Comparison of ENCODE assay signal across 28 cellular contexts in the genomic region with DNA sequence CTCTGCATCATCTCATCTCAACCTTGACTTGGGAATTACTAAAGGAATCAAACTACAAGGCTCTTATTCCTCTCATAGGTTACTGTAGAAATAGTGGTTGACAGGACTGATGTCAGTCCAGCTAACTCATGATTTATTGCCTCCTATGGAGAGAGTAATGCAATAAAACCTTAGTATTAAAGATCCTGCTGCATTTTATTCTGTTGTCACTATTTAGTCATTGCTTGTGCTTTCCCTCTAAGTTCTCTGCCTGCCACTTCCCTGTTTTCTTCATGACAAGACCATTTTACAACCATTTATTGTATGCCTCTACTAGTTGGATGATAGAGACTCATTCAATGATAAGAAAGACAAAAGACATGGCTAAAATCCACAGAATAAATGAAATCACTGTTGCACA.
"Had no signal": no experiment of that assay in that cellular context is flagged by ENCODE, and none has a peak within 500 bp of the region (broad histone marks: within the 10 kb centered on the region; RNA-seq: fewer than 3 reads in every experiment).

No MANE protein-coding gene starts in this region.

- H3K27me3 ChIP-seq: colonic mucosa, dorsolateral prefrontal cortex, esophagus muscularis mucosa, esophagus squamous epithelium, foreskin keratinocyte, gastrocnemius medialis, gastroesophageal sphincter, heart left ventricle, heart right ventricle had no signal

- H3K9me3 ChIP-seq: colonic mucosa, esophagus muscularis mucosa, esophagus squamous epithelium, gastrocnemius medialis, gastroesophageal sphincter, heart left ventricle, heart right ventricle had no signal

- ATAC-seq: effector memory CD8-positive, alpha-beta T cell; esophagus mucosa; foreskin keratinocyte; gastrocnemius medialis; gastroesophageal sphincter; heart left ventricle; heart right ventricle had no signal

- H3K27ac ChIP-seq: colonic mucosa, coronary artery, dorsolateral prefrontal cortex, epithelial cell of prostate, esophagus muscularis mucosa, esophagus squamous epithelium, foreskin keratinocyte, gastrocnemius medialis, gastroesophageal sphincter, heart left ventricle, heart right ventricle had no signal

- DNase-seq: colonic mucosa; cortex of kidney; dermis blood vessel endothelial cell; dorsolateral prefrontal cortex; effector CD4-positive, alpha-beta T cell; effector CD8-positive, alpha-beta T cell; effector memory CD4-positive, alpha-beta T cell; effector memory CD8-positive, alpha-beta T cell; endodermal cell; erythroblast; esophagus squamous epithelium; foreskin fibroblast; foreskin keratinocyte; foreskin melanocyte; gastrocnemius medialis; glutamatergic neuron; head of caudate nucleus; heart left ventricle; heart right ventricle had no signal

- H3K4me3 ChIP-seq: colonic mucosa, coronary artery, dorsolateral prefrontal cortex, esophagus muscularis mucosa, esophagus squamous epithelium, gastrocnemius medialis, gastroesophageal sphincter, heart left ventricle, heart right ventricle had no signal

- FAIRE-seq: colon, endometrium, endothelial cell of umbilical vein, frontal cortex had no signal

- H3K4me1 ChIP-seq: colonic mucosa, esophagus muscularis mucosa, foreskin keratinocyte, gastrocnemius medialis, gastroesophageal sphincter, heart left ventricle, heart right ventricle had no signal

- H3K36me3 ChIP-seq: colonic mucosa, esophagus muscularis mucosa, esophagus squamous epithelium, gastrocnemius medialis, gastroesophageal sphincter, heart left ventricle, heart right ventricle had no signal
